Comparison of ENCODE assay signal across 8 cellular contexts in the genomic region with DNA sequence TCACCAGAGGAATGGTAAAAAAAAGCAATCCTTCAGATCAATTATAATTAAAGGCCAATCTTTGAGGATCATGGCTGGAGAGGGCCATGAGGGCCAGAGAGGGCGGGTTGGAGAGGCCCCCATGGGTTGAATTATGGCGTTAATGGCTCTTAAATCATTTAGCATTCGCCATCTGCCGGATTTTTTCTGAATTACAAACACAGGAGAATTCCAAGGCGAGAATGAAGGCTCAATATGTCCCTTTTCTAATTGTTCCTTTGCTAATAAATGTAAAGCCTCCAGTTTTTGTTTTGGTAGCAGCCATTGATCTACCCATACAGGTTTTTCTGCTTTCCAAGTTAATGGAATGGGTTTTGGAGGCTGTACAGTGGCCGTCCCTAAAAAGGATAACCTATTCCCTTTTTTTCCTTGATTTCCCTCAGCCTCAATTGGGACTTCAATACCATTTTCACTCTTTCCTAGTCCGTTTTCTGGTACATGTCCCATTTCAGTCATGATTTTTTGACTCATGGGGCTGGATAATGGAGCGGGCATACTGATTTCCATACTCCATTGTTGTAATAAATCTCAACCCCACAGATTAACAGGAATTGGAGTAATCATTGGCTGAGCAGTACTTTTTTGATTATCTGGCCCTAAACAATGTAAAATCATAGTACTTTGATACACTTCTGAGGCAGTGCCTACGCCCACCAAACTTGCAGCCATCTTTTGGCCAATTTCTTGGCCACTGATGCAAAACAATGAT. TPM values are rescaled to one million over a fixed set of nuclear protein-coding genes. Genes with fewer than 3 reads are reported as not detected.
A peak's percentile ranks its signal among the peaks of the same experiment; 100 is the strongest.
DNase-seq lines count a peak whose midpoint lies in the region; ATAC-seq and TF ChIP-seq lines count a peak whose summit lies in the region.

No MANE protein-coding gene starts in this region.

- H3K27ac ChIP-seq in left ventricle myocardium inferior (replicated peaks) (no peak overlapping the region), right cardiac atrium (ENCODE audit: low read length) (no peak overlapping the region), PC-3 (ENCODE audit: low read length) (no peak overlapping the region), vagina (no peak overlapping the region), aorta (ENCODE audit: low read depth in 1 of 2, low read length in 2 of 2) (no peak overlapping the region)

- H3K9me2 ChIP-seq in PC-3 (replicated peaks; ENCODE audit: low read length) = no peaks in the 10 kb centered on the region

- H3K4me1 ChIP-seq in left ventricle myocardium inferior (peaks cover 7% of the 10 kb centered on the region), right cardiac atrium (ENCODE audit: control insufficient read depth, insufficient read depth, low read length) (no peaks in the 10 kb centered on the region), PC-3 (ENCODE audit: insufficient read depth, low read length) (peaks cover 4% of the 10 kb centered on the region; the same call in 1 of the 2 replicates), vagina (no peaks in the 10 kb centered on the region), aorta (ENCODE audit: control insufficient read depth in 1 of 2, insufficient read depth in 2 of 2, low read length in 2 of 2) (no peaks in the 10 kb centered on the region)

- no peak overlapping the region for H3K9ac ChIP-seq in PC-3 (ENCODE audit: low read length)

- TF ChIP-seq CTCF in left ventricle myocardium inferior (IDR thresholded peaks at IDR 0.05; ENCODE audit: borderline replicate concordance) = peak; percentile 62
- peak; percentile 45; the same call in 1 of the 2 replicates for TF ChIP-seq CTCF in PC-3 (conservative IDR thresholded peaks at IDR 0.05; ENCODE audit: low read depth, low read length)
- TF ChIP-seq CTCF in fibroblast of the aortic adventitia (IDR thresholded peaks at IDR 0.05; ENCODE audit: insufficient read depth, low read length) = peak; percentile 31
- peak; percentile 26 to 43 (median 36) for TF ChIP-seq CTCF in vagina (IDR thresholded peaks at IDR 0.05)

- H3K4me3 ChIP-seq in left ventricle myocardium inferior (no peak overlapping the region), right cardiac atrium (ENCODE audit: low read length) (no peak overlapping the region), PC-3 (ENCODE audit: low read length) (no peak overlapping the region), fibroblast of the aortic adventitia (ENCODE audit: low read depth, low read length) (no peak overlapping the region), vagina (no peak overlapping the region), aorta (ENCODE audit: low read length in 2 of 2) (no peak overlapping the region)

- no TSS peak for BruUV-seq in PC-3 (replicated peaks; lab: Mats Ljungman, UMichigan)

- H2AFZ ChIP-seq in PC-3 (ENCODE audit: low read length) = no peak overlapping the region

- no peaks in the 10 kb centered on the region for H3K36me3 ChIP-seq in left ventricle myocardium inferior
- H3K36me3 ChIP-seq in PC-3 (ENCODE audit: low read depth, low read length) = no peaks in the 10 kb centered on the region
- no peaks in the 10 kb centered on the region for H3K36me3 ChIP-seq in vagina
- H3K36me3 ChIP-seq in aorta (ENCODE audit: control insufficient read depth in 1 of 2, insufficient read depth in 2 of 2, low read length in 1 of 2) = no peaks in the 10 kb centered on the region

- H3K9me3 ChIP-seq in left ventricle myocardium inferior (replicated peaks) = no peaks in the 10 kb centered on the region
- H3K9me3 ChIP-seq in right cardiac atrium (ENCODE audit: control insufficient read depth, low read length) = no peaks in the 10 kb centered on the region
- no peaks in the 10 kb centered on the region for H3K9me3 ChIP-seq in PC-3 (ENCODE audit: low read length)
- H3K9me3 ChIP-seq in vagina = no peaks in the 10 kb centered on the region
- no peaks in the 10 kb centered on the region for H3K9me3 ChIP-seq in aorta (ENCODE audit: control insufficient read depth, low read length)

- intact Hi-C loops in left ventricle myocardium inferior (cut with micrococcal nuclease) (no loop called here), right cardiac atrium (cut with DNase I) (loop anchor here in 1 of 4 donors (10.0 kb wide), 1 partner anchor 280 kb away; no protein-coding TSS in a partner anchor), PC-3 (cut with micrococcal nuclease) (loop anchor here (2.0 kb wide), 1 partner anchor 18 kb away; no protein-coding TSS in a partner anchor), vagina (cut with DNase I) (no loop called here), aorta (cut with DNase I) (loop anchor here (10.0 kb wide), 2 partner anchors 160 to 280 kb away; a partner anchor contains a TSS)

- H3K79me2 ChIP-seq in PC-3 (ENCODE audit: low read length) = no peaks in the 10 kb centered on the region

- CTCF ChIA-PET in PC-3 (lab: Charles Lee) = no interaction called here

- 54% methylated on average over 9 of the region's 9 CpGs for WGBS in right cardiac atrium
- 41 to 42% methylated on average over 9 of the region's 9 CpGs for WGBS in aorta, 2 donors

- H3F3A ChIP-seq in PC-3 (ENCODE audit: low read length, unreplicated experiment) = no peaks in the 10 kb centered on the region

- DNase-seq in left ventricle myocardium inferior = no peak
- no peak for DNase-seq in right cardiac atrium
- DNase-seq in PC-3 = peak; percentile 45
- DNase-seq in fibroblast of the aortic adventitia (ENCODE audit: low read depth) = peak; percentile 57
- no peak for DNase-seq in vagina (ENCODE audit: extremely low spot score in 2 of 2)
- DNase-seq in aorta = no peak
- DNase-seq in cortex of kidney (lab: John Stamatoyannopoulos, UW) = no peak
- no peak for DNase-seq in mesenteric fat pad (ENCODE audit: low spot score)

- POLR2A ChIA-PET in PC-3 (lab: Charles Lee; ENCODE audit: unreplicated experiment) = no interaction called here

- H3K27me3 ChIP-seq in left ventricle myocardium inferior (ENCODE audit: low read depth) = no peaks in the 10 kb centered on the region
- no peaks in the 10 kb centered on the region for H3K27me3 ChIP-seq in right cardiac atrium (ENCODE audit: control insufficient read depth, insufficient read depth)
- no peaks in the 10 kb centered on the region for H3K27me3 ChIP-seq in PC-3 (ENCODE audit: low read length)
- no peaks in the 10 kb centered on the region for H3K27me3 ChIP-seq in vagina
- no peaks in the 10 kb centered on the region for H3K27me3 ChIP-seq in aorta (ENCODE audit: control insufficient read depth in 1 of 2, insufficient read depth in 2 of 2, low read length in 1 of 2)

- H4K20me1 ChIP-seq in PC-3 (ENCODE audit: low read length) = no peaks in the 10 kb centered on the region

- H3K4me2 ChIP-seq in PC-3 (ENCODE audit: low read length) = no peak overlapping the region

- no peak for TF ChIP-seq POLR2A in vagina (IDR thresholded peaks at IDR 0.05)

- ATAC-seq in right cardiac atrium = no peak
- ATAC-seq in PC-3 = peak; percentile 21; the same call in 1 of the 2 replicates
- no peak for ATAC-seq in aorta (ENCODE audit: low FRiP score)

RNA-seq across cellular contexts. Expression of a gene that starts 6.7 kb away (rescaled TPM):
- 71.4 TPM for total RNA-seq in left ventricle myocardium inferior
- 100 to 1,000 TPM in 2 of 4 donors, 10 to 100 TPM in 2; 73.6 to 115 (median 100) TPM for total RNA-seq in right cardiac atrium
- polyA plus RNA-seq in right cardiac atrium = 158 TPM
- 94.6 and 101 TPM in 2 replicates for total RNA-seq in PC-3 (2014; rRNA removed)
- 9.4 and 30.8 TPM in 2 replicates for total RNA-seq in fibroblast of the aortic adventitia (ENCODE audit: low replicate concordance)
- 64.1 TPM for total RNA-seq in vagina
- 10 to 100 TPM; 26.6 to 27.0 TPM for total RNA-seq in aorta
- polyA plus RNA-seq in aorta = 10 to 100 TPM; 57.0 to 95.8 TPM
- 33.0 TPM for total RNA-seq in mesenteric fat pad

RNA-seq across cellular contexts. Expression of a gene that starts 11.7 kb away (rescaled TPM):
- 2.1 TPM for total RNA-seq in left ventricle myocardium inferior
- 1 to 10 TPM; 2.0 to 5.0 (median 2.6) TPM for total RNA-seq in right cardiac atrium
- polyA plus RNA-seq in right cardiac atrium = 3.8 TPM
- 0.87 and 1.2 TPM in 2 replicates for total RNA-seq in PC-3 (2014; rRNA removed)
- total RNA-seq in fibroblast of the aortic adventitia (ENCODE audit: low replicate concordance) = 0.16 TPM in 1 of 2 replicates, not detected in the other
- not detected for total RNA-seq in vagina
- total RNA-seq in aorta = under 1 TPM; 0.45 to 0.58 TPM
- polyA plus RNA-seq in aorta = under 1 TPM; 0.46 to 0.50 TPM
- 0.71 TPM for total RNA-seq in mesenteric fat pad

RNA-seq across cellular contexts. Expression of a gene that starts 20.1 kb away (rescaled TPM):
- total RNA-seq in left ventricle myocardium inferior (0.41 TPM), right cardiac atrium (1 to 10 TPM in 2 of 4 donors, under 1 TPM in 2; 0.32 to 1.3 (median 0.87) TPM), PC-3 (2014; rRNA removed) (not detected in 2 replicates), fibroblast of the aortic adventitia (ENCODE audit: low replicate concordance) (not detected in 2 replicates), vagina (not detected), aorta (not detected), mesenteric fat pad (0.32 TPM)
- polyA plus RNA-seq in right cardiac atrium (2.1 TPM), aorta (under 1 TPM in 1 of 2 donors, not detected in 1; 0.88 TPM)

RNA-seq across cellular contexts. Expression of a gene that starts 23.3 kb away (rescaled TPM):
- total RNA-seq in left ventricle myocardium inferior (64.1 TPM), right cardiac atrium (10 to 100 TPM; 67.3 to 73.6 (median 71.6) TPM), PC-3 (2014; rRNA removed) (84.3 and 113 TPM in 2 replicates), fibroblast of the aortic adventitia (ENCODE audit: low replicate concordance) (49.8 and 62.0 TPM in 2 replicates), vagina (31.7 TPM), aorta (10 to 100 TPM; 47.2 to 52.0 TPM), mesenteric fat pad (54.9 TPM)
- polyA plus RNA-seq in right cardiac atrium (87.2 TPM), aorta (10 to 100 TPM; 31.3 to 76.1 TPM)

RNA-seq across cellular contexts. Expression of a gene that starts 26.4 kb away (rescaled TPM):
- total RNA-seq in left ventricle myocardium inferior (not detected), right cardiac atrium (not detected), PC-3 (2014; rRNA removed) (not detected in 2 replicates), fibroblast of the aortic adventitia (ENCODE audit: low replicate concordance) (not detected in 2 replicates), vagina (not detected), aorta (not detected), mesenteric fat pad (not detected)
- polyA plus RNA-seq in right cardiac atrium (not detected), aorta (under 1 TPM in 1 of 2 donors, not detected in 1; 0.10 TPM)

Comparison
In these comparisons a context has a peak if more than half of its experiments do, and no peak if none do; other contexts are left out.
1. DNase-seq: peak in PC-3 (single experiment) and fibroblast of the aortic adventitia (single experiment); none in left ventricle myocardium inferior (single experiment), right cardiac atrium (0 of 3), vagina (0 of 2), aorta (0 of 2), cortex of kidney (single experiment) and mesenteric fat pad (single experiment).
2. intact Hi-C loops: an anchor here in PC-3 (2.0 kb wide) and aorta (10.0 kb wide); none called in left ventricle myocardium inferior and vagina.
3. Peak in every context shown above with its lines, with median percentiles within 50 percentile points of each other: CTCF ChIP-seq.